ENCODE assay signal across 35 cellular contexts in the genomic region with DNA sequence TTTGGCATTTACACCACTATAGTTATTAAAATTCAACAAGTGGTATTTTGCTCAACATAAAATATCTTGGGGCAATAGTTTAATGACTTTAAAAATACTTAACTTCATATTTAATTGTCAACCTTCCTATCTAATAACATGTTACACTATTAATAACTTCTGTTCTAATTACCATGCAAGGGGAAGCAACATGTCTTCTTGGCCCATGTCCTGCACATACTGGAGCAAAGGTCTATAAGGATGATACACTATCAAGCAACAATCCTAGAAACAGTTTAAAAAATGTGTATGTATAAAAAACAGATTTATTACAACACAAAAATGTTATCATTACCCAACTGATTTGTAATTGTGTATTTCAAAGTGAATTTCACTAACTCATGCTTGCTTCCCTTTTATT. TPM values are rescaled to one million over a fixed set of nuclear protein-coding genes. Genes with fewer than 3 reads are reported as not detected.
"Had no signal": no experiment of that assay in that cellular context is flagged by ENCODE, and none has a peak within 500 bp of the region (broad histone marks: within the 10 kb centered on the region; RNA-seq: fewer than 3 reads in every experiment).

No MANE protein-coding gene starts in this region.

- H3K4me1 ChIP-seq: adrenal gland, body of pancreas, breast epithelium had no signal

- H3K27ac ChIP-seq: adrenal gland, body of pancreas, brain microvascular endothelial cell, breast epithelium, VCaP had no signal

- H3K36me3 ChIP-seq: breast epithelium had no signal

- DNase-seq: activated B cell treated with CpG ODN at 0.5 μM for 24 hours; activated CD4-positive, alpha-beta memory T cell treated with anti-CD3 and anti-CD28 coated beads for 36 hours; activated CD4-positive, alpha-beta T cell treated with anti-CD3 and anti-CD28 coated beads for 4 hours; activated CD4-positive, alpha-beta T cell treated with anti-CD3 and anti-CD28 coated beads, Interleukin-2, amount 10 ng/mL, durations not matched to agents 24 days and 14 days; activated CD4-positive, alpha-beta T cell treated with anti-CD3 and anti-CD28 coated beads, Interleukin-2, amount 50 U/mL, for 1 hour; activated CD4-positive, alpha-beta T cell treated with anti-CD3 and anti-CD28 coated beads, Interleukin-2, amount 50 U/mL, for 4 hours; activated CD4-positive, CD25-positive, alpha-beta regulatory T cell treated with anti-CD3 and anti-CD28 coated beads, Interleukin-2, amount 50 U/mL, for 72 hours; activated CD8-positive, alpha-beta memory T cell treated with anti-CD3 and anti-CD28 coated beads, Interleukin-2, amount 50 U/mL, for 4 hours; activated CD8-positive, alpha-beta T cell treated with anti-CD3 and anti-CD28 coated beads for 36 hours; activated effector memory CD4-positive, alpha-beta T cell treated with anti-CD3 and anti-CD28 coated beads, Interleukin-2, amount 50 U/mL, for 16 hours; activated gamma-delta T cell treated with Interleukin-2 at 50 U/mL for 16 hours; activated naive CD4-positive, alpha-beta T cell; activated naive CD4-positive, alpha-beta T cell treated with anti-CD3 and anti-CD28 coated beads for 36 hours; activated naive CD4-positive, alpha-beta T cell treated with anti-CD3 and anti-CD28 coated beads, Interleukin-2, amount 50 U/mL, for 16 hours; activated naive CD8-positive, alpha-beta T cell treated with anti-CD3 and anti-CD28 coated beads for 36 hours; activated T-cell treated with anti-CD3 and anti-CD28 coated beads for 4 hours; activated T-cell treated with anti-CD3 and anti-CD28 coated beads, Interleukin-2, amount 50 U/mL, for 1 hour; activated T-cell treated with anti-CD3 and anti-CD28 coated beads, Interleukin-2, amount 50 U/mL, for 4 hours; activated T-cell treated with anti-CD3 and anti-CD28 coated beads, Interleukin-2, amount 50 U/mL, for 72 hours; adrenal gland; amniotic stem cell; aorta; body of pancreas; brain microvascular endothelial cell; cerebellar nuclear complex; T-helper 1 cell; T-helper 2 cell; T-helper 9 cell had no signal

- H3K9me3 ChIP-seq: adrenal gland, body of pancreas, breast epithelium had no signal

- FAIRE-seq: astrocyte had no signal

- ATAC-seq: activated CD8-positive, alpha-beta T cell treated with anti-CD3 and anti-CD28 coated beads for 36 hours; activated naive CD4-positive, alpha-beta T cell treated with anti-CD3 and anti-CD28 coated beads, Interleukin-2, amount 50 U/mL, for 72 hours; activated T-cell treated with anti-CD3 and anti-CD28 coated beads, Interleukin-2, amount 50 U/mL, for 4 hours; activated T-cell treated with anti-CD3 and anti-CD28 coated beads, Interleukin-2, amount 50 U/mL, for 72 hours; activated T-helper 17 cell treated with anti-CD3 and anti-CD28 coated beads, Interleukin-2, amount 50 U/mL, for 72 hours; body of pancreas had no signal

- H3K27me3 ChIP-seq: adrenal gland, body of pancreas, brain microvascular endothelial cell, breast epithelium had no signal

- H3K4me3 ChIP-seq: adrenal gland, body of pancreas, breast epithelium had no signal

RNA-seq across cellular contexts. Expression of gene PRDM13, which starts 56.6 kb away (rescaled TPM):
- total RNA-seq: activated B cell treated with CpG ODN at 0.5 μM for 24 hours; activated CD4-positive, alpha-beta memory T cell treated with anti-CD3 and anti-CD28 coated beads for 36 hours; activated CD4-positive, alpha-beta T cell treated with anti-CD3 and anti-CD28 coated beads, Interleukin-2, amount 10 ng/mL, durations not matched to agents 24 days and 14 days; activated CD8-positive, alpha-beta T cell treated with anti-CD3 and anti-CD28 coated beads for 36 hours; activated naive CD4-positive, alpha-beta T cell treated with anti-CD3 and anti-CD28 coated beads for 36 hours; activated naive CD4-positive, alpha-beta T cell treated with anti-CD3 and anti-CD28 coated beads, Interleukin-2, amount 50 U/mL, for 72 hours; activated T-cell treated with anti-CD3 and anti-CD28 coated beads, Interleukin-2, amount 50 U/mL, for 72 hours; activated T-helper 1 cell treated with anti-CD3 and anti-CD28 coated beads, Interleukin-12 subunit alpha, Interleukin-12 subunit beta, Interleukin-2, Interleukin-4 antibody, amounts not matched to agents 30 ng/mL and 10 ng/mL and 1 ng/mL, durations not matched to agents 14 hours and 24 hours and 36 hours; activated T-helper 17 cell treated with anti-CD3 and anti-CD28 coated beads, Interleukin-2, amount 50 U/mL, for 72 hours; adrenal gland; aorta; astrocyte; body of pancreas; breast epithelium; cardiac septum had no signal
- polyA plus RNA-seq: adrenal gland, aorta had no signal
